12 cellular contexts compared by ENCODE assay signal in genomic region chr11:11451501-11452005, GRCh38.
DNase-seq lines count a peak whose midpoint lies in the region; ATAC-seq, FAIRE-seq and TF ChIP-seq lines count a peak whose summit lies in the region.
"Had no signal": no experiment of that assay in that cellular context is flagged by ENCODE, and none has a peak within 500 bp of the region (broad histone marks: within the 10 kb centered on the region; RNA-seq: fewer than 3 reads in every experiment).

No MANE protein-coding gene starts in this region.

- no peaks in the 10 kb centered on the region for H3F3A ChIP-seq in GM23248 (ENCODE audit: insufficient read depth)

- intact Hi-C loops in HepG2 (cut with micrococcal nuclease; ENCODE audit: unreplicated experiment): no loop called here
- intact Hi-C loops in activated CD4-positive, alpha-beta T cell treated with anti-CD3 and anti-CD28 coated beads, Interleukin-2, amount 10 ng/mL, durations not matched to agents 24 days and 14 days (cut with micrococcal nuclease): no loop called here

- peaks cover 25% of the 10 kb centered on the region for H3K4me1 ChIP-seq in HepG2 (ENCODE audit: insufficient read depth, low read length)
- no peaks in the 10 kb centered on the region for H3K4me1 ChIP-seq in GM23248 (ENCODE audit: insufficient read depth)

- H2AFZ ChIP-seq in HepG2 (ENCODE audit: low read length) (no peak overlapping the region), GM23248 (no peak overlapping the region)

- H3K36me3 Mint-ChIP-seq in activated CD4-positive, alpha-beta T cell treated with anti-CD3 and anti-CD28 coated beads, Interleukin-2, amount 10 ng/mL, durations not matched to agents 24 days and 14 days (ENCODE audit: low read depth): no peaks in the 10 kb centered on the region
- H3K36me3 Mint-ChIP-seq in mesothelial cell of epicardium: no peaks in the 10 kb centered on the region

- H3K36me3 ChIP-seq in HepG2 (replicated peaks in 1 of 2; ENCODE audit: control insufficient read depth in 1 of 2, insufficient read depth in 2 of 2, low read length in 2 of 2): no peaks in the 10 kb centered on the region
- H3K36me3 ChIP-seq in GM23248 (ENCODE audit: low read depth): no peaks in the 10 kb centered on the region

- in situ Hi-C loops in HepG2 (cut with HindIII; ENCODE audit: extremely low pct_ligation_motif_present, low pct_unique_long_range_greater_than_20kb) (no loop called here), GM23248 (cut with MboI) (no loop called here)

- 0% methylated on average over 4 of the region's 4 CpGs for WGBS in HepG2 (ENCODE audit: low lambda C conversion rate)
- 81 to 85% methylated on average over 4 of the region's 4 CpGs for WGBS in GM23248 (ENCODE audit: low coverage in 1 of 2, low lambda C conversion rate in 2 of 2, missing lambda C conversion rate in 2 of 2), 2 experiments

- H3K79me2 ChIP-seq in HepG2 (ENCODE audit: insufficient read depth, low read length) (no peaks in the 10 kb centered on the region), GM23248 (ENCODE audit: insufficient read depth) (no peaks in the 10 kb centered on the region)

- no peak overlapping the region for H3K9ac ChIP-seq in HepG2 (ENCODE audit: insufficient read depth, low read depth, low read length)
- H3K9ac ChIP-seq in GM23248: no peak overlapping the region

- peak; percentile 89 for ATAC-seq in GM18508 (IDR thresholded peaks at IDR 0.05; ENCODE audit: insufficient read depth, unreplicated experiment)
- ATAC-seq in GM21786 (IDR thresholded peaks at IDR 0.05; ENCODE audit: unreplicated experiment): peak; percentile 91
- ATAC-seq in HG03565 (IDR thresholded peaks at IDR 0.05; ENCODE audit: unreplicated experiment): peak; percentile 83
- ATAC-seq in HepG2: peak; percentile 94
- no peak for ATAC-seq in HG03039 (IDR thresholded peaks at IDR 0.05; ENCODE audit: unreplicated experiment)

- no TSS peak for BruUV-seq in HepG2 (replicated peaks; lab: Mats Ljungman, UMichigan)

- POLR2A ChIA-PET in HepG2 (lab: Yijun Ruan, JAX): no interaction called here

- 0 out of 5 replicates have a peak, but pooled peaks cover 0 to 3% of the 10 kb centered on the region in 2 experiments for H3K27me3 ChIP-seq in HepG2 (ENCODE audit: control insufficient read depth in 1 of 2, insufficient read depth in 2 of 2, low read length in 2 of 2)
- H3K27me3 ChIP-seq in GM23248 (replicated peaks; ENCODE audit: insufficient read depth): no peaks in the 10 kb centered on the region

- CTCF ChIA-PET in HepG2 (lab: Yijun Ruan, JAX; ENCODE audit: low intra/inter-chr PET ratio, low total read pairs): no interaction called here

- DNase-seq in HepG2 (ENCODE audit: low spot score): peak; percentile 82
- no peak for DNase-seq in activated CD4-positive, alpha-beta T cell treated with anti-CD3 and anti-CD28 coated beads, Interleukin-2, amount 10 ng/mL, durations not matched to agents 24 days and 14 days
- DNase-seq in GM23248: no peak
- no peak for DNase-seq in mesothelial cell of epicardium (ENCODE audit: low spot score in 2 of 2, unreplicated experiment in 2 of 2)
- DNase-seq: activated CD4-positive, alpha-beta memory T cell treated with anti-CD3 and anti-CD28 coated beads, Interleukin-2, amount 10 ng/mL, durations not matched to agents 7 days and 5 days; GDM1; NCI-H1417 treated with DMSO at 0.1 percent for 48 hours had no signal

- H3K9me2 ChIP-seq in GM23248 (ENCODE audit: insufficient read depth): no peaks in the 10 kb centered on the region

- peaks cover 5% of the 10 kb centered on the region for H3K4me1 Mint-ChIP-seq in activated CD4-positive, alpha-beta T cell treated with anti-CD3 and anti-CD28 coated beads, Interleukin-2, amount 10 ng/mL, durations not matched to agents 24 days and 14 days
- H3K4me1 Mint-ChIP-seq in mesothelial cell of epicardium: peaks cover 24% of the 10 kb centered on the region

- no peak overlapping the region for H3K27ac Mint-ChIP-seq in activated CD4-positive, alpha-beta T cell treated with anti-CD3 and anti-CD28 coated beads, Interleukin-2, amount 10 ng/mL, durations not matched to agents 24 days and 14 days
- H3K27ac Mint-ChIP-seq in mesothelial cell of epicardium: no peak overlapping the region
- H3K27ac Mint-ChIP-seq: activated CD4-positive, alpha-beta memory T cell treated with anti-CD3 and anti-CD28 coated beads, Interleukin-2, amount 10 ng/mL, durations not matched to agents 7 days and 5 days had no signal

- no peak for TF ChIP-seq RAD21 in HepG2 (CRISPR knock-in tag; IDR thresholded peaks at IDR 0.05)

- peak; percentile 23 for TF ChIP-seq CTCF in HepG2 (CRISPR knock-in tag; IDR thresholded peaks at IDR 0.05)
- no peak for TF ChIP-seq CTCF in mesothelial cell of epicardium (IDR thresholded peaks at IDR 0.05; ENCODE audit: unreplicated experiment)

- H3K27ac ChIP-seq in HepG2 (ENCODE audit: extremely low read length, insufficient read depth, low read length) (no peak overlapping the region), GM23248 (no peak overlapping the region)

- H3K4me3 ChIP-seq in HepG2 (replicated peaks in 1 of 3; ENCODE audit: insufficient read depth in 1 of 3, low read depth in 2 of 3, low read length in 3 of 3) (no peak overlapping the region), GM23248 (no peak overlapping the region)

- no peak for TF ChIP-seq POLR2A in HepG2 (IDR thresholded peaks at IDR 0.05; ENCODE audit: insufficient read depth in 1 of 2, low read depth in 2 of 2, low read length in 2 of 2)

- no peaks in the 10 kb centered on the region for H3K9me3 ChIP-seq in HepG2 (ENCODE audit: low read length)
- H3K9me3 ChIP-seq in GM23248 (ENCODE audit: low read depth): no peaks in the 10 kb centered on the region

- H3K27me3 Mint-ChIP-seq in activated CD4-positive, alpha-beta T cell treated with anti-CD3 and anti-CD28 coated beads, Interleukin-2, amount 10 ng/mL, durations not matched to agents 24 days and 14 days: no peaks in the 10 kb centered on the region
- H3K27me3 Mint-ChIP-seq in mesothelial cell of epicardium (ENCODE audit: low read depth): peaks cover 4% of the 10 kb centered on the region

- H3K9me3 Mint-ChIP-seq in activated CD4-positive, alpha-beta T cell treated with anti-CD3 and anti-CD28 coated beads, Interleukin-2, amount 10 ng/mL, durations not matched to agents 24 days and 14 days: no peaks in the 10 kb centered on the region
- no peaks in the 10 kb centered on the region for H3K9me3 Mint-ChIP-seq in mesothelial cell of epicardium
- H3K9me3 Mint-ChIP-seq: activated CD4-positive, alpha-beta memory T cell treated with anti-CD3 and anti-CD28 coated beads, Interleukin-2, amount 10 ng/mL, durations not matched to agents 7 days and 5 days; nephron had no signal

- H4K20me1 ChIP-seq in HepG2 (ENCODE audit: insufficient read depth, low read length) (no peaks in the 10 kb centered on the region), GM23248 (ENCODE audit: insufficient read depth) (no peaks in the 10 kb centered on the region)

- FAIRE-seq in HepG2 (lab: Jason Lieb, UNC): peak; percentile 85

- no peak for TF ChIP-seq EP300 in HepG2 (IDR thresholded peaks at IDR 0.05; ENCODE audit: low read depth in 2 of 2, low read length in 2 of 2)
- no peak for TF ChIP-seq EP300 in HepG2 (CRISPR knock-in tag; IDR thresholded peaks at IDR 0.05; ENCODE audit: borderline replicate concordance)

- H3K4me2 ChIP-seq in HepG2 (ENCODE audit: low read depth, low read length): peak overlapping the region; percentile 21; the same call in 1 of the 2 replicates
- H3K4me2 ChIP-seq in GM23248 (ENCODE audit: unreplicated experiment): no peak overlapping the region

- H3K4me3 Mint-ChIP-seq in activated CD4-positive, alpha-beta T cell treated with anti-CD3 and anti-CD28 coated beads, Interleukin-2, amount 10 ng/mL, durations not matched to agents 24 days and 14 days: no peak overlapping the region
- H3K4me3 Mint-ChIP-seq in mesothelial cell of epicardium: no peak overlapping the region
- H3K4me3 Mint-ChIP-seq: activated CD4-positive, alpha-beta memory T cell treated with anti-CD3 and anti-CD28 coated beads, Interleukin-2, amount 10 ng/mL, durations not matched to agents 7 days and 5 days; nephron had no signal

TF ChIP-seq in HepG2, 621 proteins besides CTCF, POLR2A, EP300 and RAD21 (continues in another document):
- TF ChIP-seq ATM (IDR thresholded peaks at IDR 0.05; ENCODE audit: borderline replicate concordance): no peak
- no peak for TF ChIP-seq ADNP (CRISPR knock-in tag; IDR thresholded peaks at IDR 0.05)
- TF ChIP-seq RXRA (CRISPR knock-in tag; IDR thresholded peaks at IDR 0.05): no peak
- TF ChIP-seq ZNF556 (CRISPR knock-in tag; IDR thresholded peaks at IDR 0.05; ENCODE audit: borderline replicate concordance): no peak
- no peak for TF ChIP-seq ZNF605 (CRISPR knock-in tag; IDR thresholded peaks at IDR 0.05)
- TF ChIP-seq HDAC6 (IDR thresholded peaks at IDR 0.05; ENCODE audit: low read depth, low read length): no peak
- no peak for TF ChIP-seq NONO (IDR thresholded peaks at IDR 0.05)
- no peak for TF ChIP-seq NONO (CRISPR knock-in tag; conservative IDR thresholded peaks at IDR 0.05)
- TF ChIP-seq ZNF251 (CRISPR knock-in tag; IDR thresholded peaks at IDR 0.05): no peak
- TF ChIP-seq ZNF562 (CRISPR knock-in tag; IDR thresholded peaks at IDR 0.05; ENCODE audit: borderline replicate concordance): no peak
- TF ChIP-seq FOXP1 (IDR thresholded peaks at IDR 0.05): no peak
- TF ChIP-seq FOXP1 (CRISPR knock-in tag; IDR thresholded peaks at IDR 0.05): no peak
- TF ChIP-seq XBP1 (CRISPR knock-in tag; IDR thresholded peaks at IDR 0.05): no peak
- TF ChIP-seq PPARG (CRISPR knock-in tag; conservative IDR thresholded peaks at IDR 0.05): no peak
- no peak for TF ChIP-seq PCBP2 (optimal IDR thresholded peaks at IDR 0.05; ENCODE audit: low read depth, low read length, poor library complexity, severe bottlenecking)
- TF ChIP-seq FUBP1 (CRISPR knock-in tag; IDR thresholded peaks at IDR 0.05; ENCODE audit: borderline replicate concordance): no peak
- no peak for TF ChIP-seq ZNF333 (CRISPR knock-in tag; IDR thresholded peaks at IDR 0.05; ENCODE audit: borderline replicate concordance)
- TF ChIP-seq SOX6 (IDR thresholded peaks at IDR 0.05): no peak
- 0 out of 2 replicates have a peak, but pooled peaks have one; percentile 12 for TF ChIP-seq SOX6 (CRISPR knock-in tag; IDR thresholded peaks at IDR 0.05)
